1 cellular context compared by ENCODE assay signal in the genomic region with DNA sequence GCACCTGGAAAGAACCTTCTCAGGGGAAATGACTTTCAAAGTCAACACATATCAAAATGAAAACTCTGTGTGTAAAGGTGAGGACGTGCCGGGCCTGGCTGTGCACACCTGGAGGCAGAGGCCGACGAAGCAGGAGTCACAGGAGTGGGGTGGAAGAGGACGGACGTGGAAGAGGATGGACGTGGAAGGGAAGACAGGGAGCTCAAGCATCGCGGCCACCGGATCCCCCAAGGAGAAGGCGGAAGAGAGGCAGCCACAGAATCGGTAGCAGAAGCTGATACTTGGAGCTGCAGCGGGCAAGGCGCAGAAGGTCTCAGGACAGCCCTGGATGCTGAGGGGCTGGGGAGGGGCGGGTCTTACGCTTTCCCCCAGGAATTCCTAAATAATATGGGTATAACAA.
TF ChIP-seq lines count a peak whose summit lies in the region.

No MANE protein-coding gene starts in this region.

TF ChIP-seq in HepG2, 621 proteins besides CTCF, POLR2A, EP300 and RAD21 (continued from another document):
- TF ChIP-seq, protein P1, sequence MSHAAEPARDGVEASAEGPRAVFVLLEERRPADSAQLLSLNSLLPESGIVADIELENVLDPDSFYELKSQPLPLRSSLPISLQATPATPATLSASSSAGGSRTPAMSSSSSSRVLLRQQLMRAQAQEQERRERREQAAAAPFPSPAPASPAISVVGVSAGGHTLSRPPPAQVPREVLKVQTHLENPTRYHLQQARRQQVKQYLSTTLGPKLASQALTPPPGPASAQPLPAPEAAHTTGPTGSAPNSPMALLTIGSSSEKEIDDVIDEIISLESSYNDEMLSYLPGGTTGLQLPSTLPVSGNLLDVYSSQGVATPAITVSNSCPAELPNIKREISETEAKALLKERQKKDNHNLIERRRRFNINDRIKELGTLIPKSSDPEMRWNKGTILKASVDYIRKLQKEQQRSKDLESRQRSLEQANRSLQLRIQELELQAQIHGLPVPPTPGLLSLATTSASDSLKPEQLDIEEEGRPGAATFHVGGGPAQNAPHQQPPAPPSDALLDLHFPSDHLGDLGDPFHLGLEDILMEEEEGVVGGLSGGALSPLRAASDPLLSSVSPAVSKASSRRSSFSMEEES (CRISPR knock-in tag; IDR thresholded peaks at IDR 0.05): no peak
- TF ChIP-seq, protein P2, sequence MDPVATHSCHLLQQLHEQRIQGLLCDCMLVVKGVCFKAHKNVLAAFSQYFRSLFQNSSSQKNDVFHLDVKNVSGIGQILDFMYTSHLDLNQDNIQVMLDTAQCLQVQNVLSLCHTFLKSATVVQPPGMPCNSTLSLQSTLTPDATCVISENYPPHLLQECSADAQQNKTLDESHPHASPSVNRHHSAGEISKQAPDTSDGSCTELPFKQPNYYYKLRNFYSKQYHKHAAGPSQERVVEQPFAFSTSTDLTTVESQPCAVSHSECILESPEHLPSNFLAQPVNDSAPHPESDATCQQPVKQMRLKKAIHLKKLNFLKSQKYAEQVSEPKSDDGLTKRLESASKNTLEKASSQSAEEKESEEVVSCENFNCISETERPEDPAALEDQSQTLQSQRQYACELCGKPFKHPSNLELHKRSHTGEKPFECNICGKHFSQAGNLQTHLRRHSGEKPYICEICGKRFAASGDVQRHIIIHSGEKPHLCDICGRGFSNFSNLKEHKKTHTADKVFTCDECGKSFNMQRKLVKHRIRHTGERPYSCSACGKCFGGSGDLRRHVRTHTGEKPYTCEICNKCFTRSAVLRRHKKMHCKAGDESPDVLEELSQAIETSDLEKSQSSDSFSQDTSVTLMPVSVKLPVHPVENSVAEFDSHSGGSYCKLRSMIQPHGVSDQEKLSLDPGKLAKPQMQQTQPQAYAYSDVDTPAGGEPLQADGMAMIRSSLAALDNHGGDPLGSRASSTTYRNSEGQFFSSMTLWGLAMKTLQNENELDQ (CRISPR knock-in tag; IDR thresholded peaks at IDR 0.05; ENCODE audit: borderline replicate concordance): no peak
- no peak for TF ChIP-seq SMAD1 (CRISPR knock-in tag; IDR thresholded peaks at IDR 0.05; ENCODE audit: borderline replicate concordance, low read depth)
- no peak for TF ChIP-seq ATF7-NPFF (CRISPR knock-in tag; IDR thresholded peaks at IDR 0.05; ENCODE audit: low read depth)
